ENCODE assay signal across 8 cellular contexts in genomic region chr16:2721634-2722173, GRCh38. TPM values are rescaled to one million over a fixed set of nuclear protein-coding genes. Genes with fewer than 3 reads are reported as not detected.
DNase-seq lines count a peak whose midpoint lies in the region; ATAC-seq and TF ChIP-seq lines count a peak whose summit lies in the region.
"Not testable (repeated sequence)": the region's sequence is repeated elsewhere in the genome, so short reads cannot be mapped to it uniquely, and the experiment has no call there.

No MANE protein-coding gene starts in this region.

- H3K9me2 ChIP-seq in GM23338 (ENCODE audit: insufficient read depth); MM.1S (replicated peaks; ENCODE audit: insufficient read depth, low read length): not testable (repeated sequence)

- not testable (repeated sequence) for H3K4me1 Mint-ChIP-seq in GM23338; activated CD4-positive, alpha-beta memory T cell treated with anti-CD3 and anti-CD28 coated beads, Interleukin-2, amount 10 ng/mL, durations not matched to agents 7 days and 5 days; natural killer cell; stimulated activated memory B cell treated with anti-CD40 and anti-IgM and Interleukin-4, amounts not matched to agents 10 μg/mL and 1 μg/mL and 100 μg/mL, for 72 hours

- not testable (repeated sequence) for H3K79me2 ChIP-seq in GM23338 (replicated peaks; ENCODE audit: insufficient read depth); MM.1S (ENCODE audit: low read length)

- H3K27ac Mint-ChIP-seq in GM23338 (peak overlapping the region; percentile 72; the same call in 1 of the 2 replicates), natural killer cell (peak overlapping the region in 1 of 2 donors; percentile 83)
- peak overlapping the region; percentile 45 for H3K27ac Mint-ChIP-seq in activated CD4-positive, alpha-beta memory T cell treated with anti-CD3 and anti-CD28 coated beads, Interleukin-2, amount 10 ng/mL, durations not matched to agents 7 days and 5 days
- H3K27ac Mint-ChIP-seq in stimulated activated memory B cell treated with anti-CD40 and anti-IgM and Interleukin-4, amounts not matched to agents 10 μg/mL and 1 μg/mL and 100 μg/mL, for 72 hours = peak overlapping the region; percentile 89

- H3K4me1 ChIP-seq in GM23338 (ENCODE audit: insufficient read depth); MM.1S (ENCODE audit: low read length): not testable (repeated sequence)
- peaks cover 3 to 27% (median 22%) of the 10 kb centered on the region in 9 donors for H3K4me1 ChIP-seq in heart right ventricle

- not testable (repeated sequence) for H3K9me3 Mint-ChIP-seq in GM23338; activated CD4-positive, alpha-beta memory T cell treated with anti-CD3 and anti-CD28 coated beads, Interleukin-2, amount 10 ng/mL, durations not matched to agents 7 days and 5 days; natural killer cell; stimulated activated memory B cell treated with anti-CD40 and anti-IgM and Interleukin-4, amounts not matched to agents 10 μg/mL and 1 μg/mL and 100 μg/mL, for 72 hours

- H3K4me3 ChIP-seq in BJ (ENCODE audit: low read depth, low read length) (peak overlapping the region; percentile 70), GM23338 (peak overlapping the region; percentile 78), MM.1S (ENCODE audit: low read length) (peak overlapping the region; percentile 59), cardiac fibroblast (replicated peaks in 1 of 2; ENCODE audit: low read depth in 2 of 2, low read length in 2 of 2) (peak overlapping the region; percentile 40 to 47), heart right ventricle (peak overlapping the region in 9 of 10 donors; percentile 57 to 83 (median 73))

- H3K4me2 ChIP-seq in GM23338 (peak overlapping the region; percentile 75; the same call in 1 of the 2 replicates), MM.1S (ENCODE audit: low read depth, low read length) (peak overlapping the region; percentile 89)

- not testable (repeated sequence) for DNase-seq in BJ (ENCODE audit: low read depth); GM23338 (ENCODE audit: low spot score); activated CD4-positive, alpha-beta memory T cell treated with anti-CD3 and anti-CD28 coated beads, Interleukin-2, amount 10 ng/mL, durations not matched to agents 7 days and 5 days; cardiac fibroblast (ENCODE audit: low read depth in 2 of 2); heart right ventricle; natural killer cell
- DNase-seq in MM.1S = peak; percentile 10

- H3K27me3 ChIP-seq in BJ (ENCODE audit: control insufficient read depth, insufficient read depth, low read length); GM23338 (ENCODE audit: insufficient read depth): not testable (repeated sequence)
- H3K27me3 ChIP-seq in MM.1S (replicated peaks; ENCODE audit: insufficient read depth, low read length) = peaks cover 21% of the 10 kb centered on the region
- peaks cover 0 to 14% (median 0%) of the 10 kb centered on the region in 7 donors for H3K27me3 ChIP-seq in heart right ventricle

- H3K9ac ChIP-seq in MM.1S (ENCODE audit: low read length) = not testable (repeated sequence)

- H3F3A ChIP-seq in GM23338 (replicated peaks; ENCODE audit: low read depth) = peaks cover 10% of the 10 kb centered on the region; the same call in 1 of the 2 replicates
- not testable (repeated sequence) for H3F3A ChIP-seq in MM.1S (ENCODE audit: insufficient read depth, low read length)

- 41 to 46% methylated on average over 14 of the region's 14 CpGs for WGBS in heart right ventricle, 2 donors

- H3K4me3 Mint-ChIP-seq in GM23338 = peak overlapping the region; percentile 68
- peak overlapping the region; percentile 75 for H3K4me3 Mint-ChIP-seq in activated CD4-positive, alpha-beta memory T cell treated with anti-CD3 and anti-CD28 coated beads, Interleukin-2, amount 10 ng/mL, durations not matched to agents 7 days and 5 days
- H3K4me3 Mint-ChIP-seq in natural killer cell = peak overlapping the region; percentile 73
- peak overlapping the region; percentile 48 for H3K4me3 Mint-ChIP-seq in stimulated activated memory B cell treated with anti-CD40 and anti-IgM and Interleukin-4, amounts not matched to agents 10 μg/mL and 1 μg/mL and 100 μg/mL, for 72 hours

- not testable (repeated sequence) for H3K9me3 ChIP-seq in MM.1S (replicated peaks; ENCODE audit: insufficient read depth, low read length); heart right ventricle

- CTCF ChIA-PET in BJ (lab: Yijun Ruan, JAX) = not testable (repeated sequence)
- CTCF ChIA-PET in activated CD4-positive, alpha-beta memory T cell treated with anti-CD3 and anti-CD28 coated beads, Interleukin-2, amount 10 ng/mL, durations not matched to agents 7 days and 5 days (lab: Charles Lee) = interaction anchor here (0.7 to 0.9 kb wide), 2 partner anchors 21 to 206 kb away, joined by 4 to 5 read pairs; no protein-coding TSS in a partner anchor

- intact Hi-C loops in heart right ventricle (cut with DNase I) (loop anchor here in 3 of 10 donors (1.0 to 5.0 kb wide), 3 partner anchors 31 to 39 kb away; partner anchors contain the start of genes KCTD5 (in 2 of the 3) and SRRM2 (in 1 of the 3)), natural killer cell (cut with micrococcal nuclease) (loop anchor here (5.0 kb wide), 1 partner anchor 39 kb away; the partner anchor contains the start of gene KCTD5)

- not testable (repeated sequence) for TF ChIP-seq CTCF in BJ (IDR thresholded peaks at IDR 0.05; ENCODE audit: insufficient read depth, low read depth, low read length); GM23338 (conservative IDR thresholded peaks at IDR 0.05; ENCODE audit: low read depth in 2 of 2); MM.1S (IDR thresholded peaks at IDR 0.05; ENCODE audit: low read length); cardiac fibroblast (IDR thresholded peaks at IDR 0.05; ENCODE audit: low read depth, low read length); heart right ventricle (IDR thresholded peaks at IDR 0.05); natural killer cell (IDR thresholded peaks at IDR 0.05)

- not testable (repeated sequence) for H3K36me3 ChIP-seq in BJ (ENCODE audit: control insufficient read depth, insufficient read depth, low read length); GM23338 (ENCODE audit: insufficient read depth); MM.1S (replicated peaks; ENCODE audit: insufficient read depth, low read length); heart right ventricle

- H4K20me1 ChIP-seq in GM23338 (replicated peaks; ENCODE audit: insufficient read depth); MM.1S (ENCODE audit: insufficient read depth, low read length): not testable (repeated sequence)

- peak overlapping the region; percentile 95 for H2AFZ ChIP-seq in GM23338
- peak overlapping the region; percentile 76 for H2AFZ ChIP-seq in MM.1S (ENCODE audit: low read length)

- not testable (repeated sequence) for H3K27me3 Mint-ChIP-seq in GM23338 (ENCODE audit: insufficient read depth, low read depth, poor library complexity); natural killer cell (ENCODE audit: low read depth in 2 of 2)
- peaks cover 12% of the 10 kb centered on the region for H3K27me3 Mint-ChIP-seq in activated CD4-positive, alpha-beta memory T cell treated with anti-CD3 and anti-CD28 coated beads, Interleukin-2, amount 10 ng/mL, durations not matched to agents 7 days and 5 days
- peaks cover 25% of the 10 kb centered on the region for H3K27me3 Mint-ChIP-seq in stimulated activated memory B cell treated with anti-CD40 and anti-IgM and Interleukin-4, amounts not matched to agents 10 μg/mL and 1 μg/mL and 100 μg/mL, for 72 hours

- POLR2A ChIA-PET in BJ (lab: Charles Lee); activated CD4-positive, alpha-beta memory T cell treated with anti-CD3 and anti-CD28 coated beads, Interleukin-2, amount 10 ng/mL, durations not matched to agents 7 days and 5 days (lab: Charles Lee): not testable (repeated sequence)

- H3K27ac ChIP-seq in GM23338 (ENCODE audit: low read depth) (peak overlapping the region; percentile 92), heart right ventricle (peak overlapping the region in 7 of 10 donors; percentile 52 to 93 (median 80))
- H3K27ac ChIP-seq in MM.1S (ENCODE audit: low read length) = not testable (repeated sequence)

- ATAC-seq in GM23338 = peak; percentile 4
- not testable (repeated sequence) for ATAC-seq in heart right ventricle; natural killer cell; stimulated activated memory B cell treated with anti-CD40 and anti-IgM and Interleukin-4, amounts not matched to agents 10 μg/mL and 1 μg/mL and 100 μg/mL, for 72 hours

- H3K36me3 Mint-ChIP-seq in GM23338 (ENCODE audit: low read depth); activated CD4-positive, alpha-beta memory T cell treated with anti-CD3 and anti-CD28 coated beads, Interleukin-2, amount 10 ng/mL, durations not matched to agents 7 days and 5 days (ENCODE audit: low read depth); natural killer cell; stimulated activated memory B cell treated with anti-CD40 and anti-IgM and Interleukin-4, amounts not matched to agents 10 μg/mL and 1 μg/mL and 100 μg/mL, for 72 hours: not testable (repeated sequence)

RNA-seq across cellular contexts. Expression of gene PRSS27, which starts 1.7 kb away (rescaled TPM):
- polyA plus RNA-seq in BJ (2011; rRNA removed) (0.81 and 0.97 TPM in 2 replicates), GM23338 (2016; fragmentation: Nextera tagmentation; extraction: Ambion mirVana) (0.73 and 1.1 TPM in 2 replicates), heart right ventricle (under 1 TPM; 0.46 to 0.66 TPM)
- 0.36 and 0.57 TPM in 2 replicates for polyA minus RNA-seq in BJ (2011; rRNA and poly(A)+ RNA removed)
- 0.85 and 1.6 TPM in 2 replicates for total RNA-seq in GM23338 (2014; rRNA removed; shearing (Covaris generic))
- 1 to 10 TPM; 1.6 to 1.8 TPM for total RNA-seq in activated CD4-positive, alpha-beta memory T cell treated with anti-CD3 and anti-CD28 coated beads, Interleukin-2, amount 10 ng/mL, durations not matched to agents 7 days and 5 days
- total RNA-seq in heart right ventricle (under 1 TPM in 9 of 10 donors, not detected in 1; 0.11 to 0.75 (median 0.40) TPM), natural killer cell (1 to 10 TPM in 2 of 3 donors, under 1 TPM in 1; 0.42 to 1.3 (median 1.2) TPM)

RNA-seq across cellular contexts. Expression of gene SRRM2, which starts 30.7 kb away (rescaled TPM):
- 72.6 and 105 TPM in 2 replicates for polyA plus RNA-seq in BJ (2011; rRNA removed)
- 123 and 181 TPM in 2 replicates for polyA minus RNA-seq in BJ (2011; rRNA and poly(A)+ RNA removed)
- total RNA-seq in GM23338 (2014; rRNA removed; shearing (Covaris generic)) = 253 and 308 TPM in 2 replicates
- polyA plus RNA-seq in GM23338 (2016; fragmentation: Nextera tagmentation; extraction: Ambion mirVana) = 893 and 928 TPM in 2 replicates
- total RNA-seq in activated CD4-positive, alpha-beta memory T cell treated with anti-CD3 and anti-CD28 coated beads, Interleukin-2, amount 10 ng/mL, durations not matched to agents 7 days and 5 days = 100 to 1,000 TPM; 520 to 539 TPM
- total RNA-seq in heart right ventricle = 100 to 1,000 TPM; 228 to 392 (median 261) TPM
- 1,000 to 10,000 TPM in 1 of 2 donors, 100 to 1,000 TPM in 1; 182 to 1,328 TPM for polyA plus RNA-seq in heart right ventricle
- total RNA-seq in natural killer cell = 1,000 to 10,000 TPM; 1,131 to 1,162 (median 1,149) TPM

RNA-seq across cellular contexts. Expression of gene KCTD5, which starts 39.4 kb away (rescaled TPM):
- 25.4 and 34.5 TPM in 2 replicates for polyA plus RNA-seq in BJ (2011; rRNA removed)
- 14.5 and 18.7 TPM in 2 replicates for polyA minus RNA-seq in BJ (2011; rRNA and poly(A)+ RNA removed)
- total RNA-seq in GM23338 (2014; rRNA removed; shearing (Covaris generic)) = 26.1 and 31.8 TPM in 2 replicates
- polyA plus RNA-seq in GM23338 (2016; fragmentation: Nextera tagmentation; extraction: Ambion mirVana) = 18.5 and 19.7 TPM in 2 replicates
- total RNA-seq in activated CD4-positive, alpha-beta memory T cell treated with anti-CD3 and anti-CD28 coated beads, Interleukin-2, amount 10 ng/mL, durations not matched to agents 7 days and 5 days = 10 to 100 TPM; 35.9 to 39.8 TPM
- total RNA-seq in heart right ventricle = 10 to 100 TPM in 6 of 10 donors, 1 to 10 TPM in 4; 8.5 to 22.4 (median 11.7) TPM
- polyA plus RNA-seq in heart right ventricle = 10 to 100 TPM in 1 of 2 donors, 1 to 10 TPM in 1; 8.7 to 11.7 TPM
- total RNA-seq in natural killer cell = 10 to 100 TPM; 34.2 to 37.9 (median 36.5) TPM

RNA-seq across cellular contexts. Expression of gene ELOB, which starts 55.4 kb away (rescaled TPM):
- polyA plus RNA-seq in BJ (2011; rRNA removed) (212 and 215 TPM in 2 replicates), GM23338 (2016; fragmentation: Nextera tagmentation; extraction: Ambion mirVana) (756 and 851 TPM in 2 replicates), heart right ventricle (1,000 to 10,000 TPM in 1 of 2 donors, 100 to 1,000 TPM in 1; 511 to 1,196 TPM)
- 70.8 and 133 TPM in 2 replicates for polyA minus RNA-seq in BJ (2011; rRNA and poly(A)+ RNA removed)
- total RNA-seq in GM23338 (2014; rRNA removed; shearing (Covaris generic)) = 278 and 696 TPM in 2 replicates
- 100 to 1,000 TPM; 141 to 150 TPM for total RNA-seq in activated CD4-positive, alpha-beta memory T cell treated with anti-CD3 and anti-CD28 coated beads, Interleukin-2, amount 10 ng/mL, durations not matched to agents 7 days and 5 days
- total RNA-seq in heart right ventricle (100 to 1,000 TPM; 248 to 373 (median 323) TPM), natural killer cell (100 to 1,000 TPM; 146 to 207 (median 161) TPM)
